ENCODE assay signal across 10 cellular contexts in the genomic region with DNA sequence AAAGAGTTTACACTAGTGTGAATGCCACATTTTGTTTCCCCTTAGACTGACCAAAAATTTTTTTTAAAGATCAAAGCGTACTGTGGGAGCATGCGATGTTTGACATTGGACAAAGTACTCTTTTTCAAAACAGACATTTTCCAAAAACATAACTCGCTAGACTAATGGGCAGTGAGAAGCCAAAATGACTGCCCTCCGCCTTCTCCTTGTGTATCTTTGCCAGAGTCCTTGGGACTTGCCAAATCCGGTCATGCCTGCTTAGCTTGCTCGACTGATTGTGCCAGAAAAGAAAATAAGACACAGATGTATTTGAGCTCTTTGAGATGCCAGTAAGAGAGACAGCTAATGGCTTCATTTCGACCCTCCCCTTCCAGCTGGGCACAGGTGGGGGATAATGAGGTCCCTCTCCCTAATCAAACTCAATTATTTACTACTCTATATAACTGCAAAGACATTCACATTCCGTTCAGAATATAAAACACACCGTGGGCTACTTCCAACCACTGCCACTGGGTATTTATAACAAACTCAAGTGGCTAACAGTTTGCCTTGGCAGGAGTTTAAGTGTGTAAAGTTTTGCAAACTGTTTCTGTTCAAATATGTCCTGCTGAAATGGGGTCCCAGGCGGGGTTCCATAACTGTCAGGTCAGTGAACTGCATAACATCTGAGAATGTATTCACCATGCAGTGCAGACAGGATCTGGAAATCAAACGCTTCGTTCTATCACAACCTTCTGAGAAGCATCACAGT.
DNase-seq lines count a peak whose midpoint lies in the region; ATAC-seq and TF ChIP-seq lines count a peak whose summit lies in the region.
"Had no signal": no experiment of that assay in that cellular context is flagged by ENCODE, and none has a peak within 500 bp of the region (broad histone marks: within the 10 kb centered on the region; RNA-seq: fewer than 3 reads in every experiment).

No MANE protein-coding gene starts in this region.

- intact Hi-C loops in heart left ventricle (cut with DNase I), result loop anchor here in 5 of 10 donors (5.0 to 10.0 kb wide), 5 partner anchors 77 to 675 kb away; partner anchors contain the start of gene PBX3 (in 1 of the 5)
- intact Hi-C loops in psoas muscle (cut with DNase I), result no loop called here
- intact Hi-C loops in CD4-positive, alpha-beta T cell (cut with DNase I, micrococcal nuclease), result no loop called here

- H3K27ac Mint-ChIP-seq in CD4-positive, alpha-beta T cell, result no peak overlapping the region

- no peaks in the 10 kb centered on the region for H3K27me3 Mint-ChIP-seq in CD4-positive, alpha-beta T cell
- H3K27me3 Mint-ChIP-seq: naive B cell had no signal

- POLR2A ChIA-PET in CD4-positive, alpha-beta T cell (lab: Charles Lee), result no interaction called here

- H3K36me3 ChIP-seq in heart left ventricle, result peaks cover 0 to 10% (median 0%) of the 10 kb centered on the region in 9 donors
- H3K36me3 ChIP-seq in psoas muscle (ENCODE audit: insufficient read depth in 1 of 2, low read depth in 1 of 2), result no peaks in the 10 kb centered on the region

- H3K27ac ChIP-seq in heart left ventricle (peak overlapping the region; percentile 32 to 93 (median 74)), psoas muscle (no peak overlapping the region)
- no peak overlapping the region for H3K27ac ChIP-seq in CD4-positive, alpha-beta T cell (ENCODE audit: low read depth, low read length)

- DNase-seq in DMS79 (lab: John Stamatoyannopoulos, UW) (peak; percentile 81), amniotic stem cell (lab: John Stamatoyannopoulos, UW) (peak; percentile 37), heart left ventricle (peak in 3 of 5 donors; percentile 32 to 66 (median 57)), psoas muscle (peak; percentile 35 to 60), NCI-H2171 (lab: John Stamatoyannopoulos, UW) (no peak)
- no peak for DNase-seq in stimulated activated CD4-positive, alpha-beta T cell treated with anti-CD3 and anti-CD28 coated beads, Interleukin-4, amount 100 ng/mL, for 24 hours
- DNase-seq in CD4-positive, alpha-beta T cell, result no peak
- DNase-seq: Caco-2, naive B cell had no signal

- no peak for TF ChIP-seq CTCF in heart left ventricle (IDR thresholded peaks at IDR 0.05)
- TF ChIP-seq CTCF in psoas muscle (IDR thresholded peaks at IDR 0.05), result no peak
- TF ChIP-seq CTCF in CD4-positive, alpha-beta T cell (IDR thresholded peaks at IDR 0.05), result no peak

- no peak for TF ChIP-seq POLR2A in heart left ventricle (IDR thresholded peaks at IDR 0.05)

- H3K4me3 ChIP-seq in heart left ventricle (peak overlapping the region in 5 of 12 donors; percentile 5 to 34 (median 19)), psoas muscle (no peak overlapping the region)

- H3K4me3 Mint-ChIP-seq in CD4-positive, alpha-beta T cell, result no peak overlapping the region
- H3K4me3 Mint-ChIP-seq: naive B cell had no signal

- H3K4me1 ChIP-seq in heart left ventricle, result peaks cover 0 to 61% (median 42%) of the 10 kb centered on the region in 12 donors
- H3K4me1 ChIP-seq in psoas muscle, result peaks cover 27% of the 10 kb centered on the region
- H3K4me1 ChIP-seq: Caco-2 had no signal

- WGBS in heart left ventricle, 4 donors, result 36 to 43% (median 42%) methylated on average over 12 of the region's 12 CpGs
- WGBS in psoas muscle, 3 donors, result 18 to 32% (median 24%) methylated on average over 12 of the region's 12 CpGs

- no peaks in the 10 kb centered on the region for H3K9me3 ChIP-seq in heart left ventricle
- H3K9me3 ChIP-seq in psoas muscle, result no peaks in the 10 kb centered on the region
- H3K9me3 ChIP-seq in CD4-positive, alpha-beta T cell (ENCODE audit: control insufficient read depth, low read length), result no peaks in the 10 kb centered on the region
- H3K9me3 ChIP-seq: Caco-2 had no signal

- H3K27me3 ChIP-seq in heart left ventricle (no peaks in the 10 kb centered on the region), psoas muscle (ENCODE audit: insufficient read depth in 3 of 3, low read length in 2 of 3) (no peaks in the 10 kb centered on the region)
- H3K27me3 ChIP-seq in CD4-positive, alpha-beta T cell (ENCODE audit: control insufficient read depth, insufficient read depth, low read length), result no peaks in the 10 kb centered on the region

- peaks cover 14% of the 10 kb centered on the region for H3K36me3 Mint-ChIP-seq in CD4-positive, alpha-beta T cell (ENCODE audit: low read depth)

- no peaks in the 10 kb centered on the region for H3K4me1 Mint-ChIP-seq in CD4-positive, alpha-beta T cell (ENCODE audit: low read depth)

- ATAC-seq in heart left ventricle (peak; percentile 49 to 76 (median 70)), psoas muscle (peak; percentile 58 to 92 (median 78)), GM18858 (IDR thresholded peaks at IDR 0.05; ENCODE audit: unreplicated experiment) (no peak)
- ATAC-seq in CD4-positive, alpha-beta T cell (ENCODE audit: poor library complexity), result no peak

- H3K9me3 Mint-ChIP-seq in CD4-positive, alpha-beta T cell, result no peaks in the 10 kb centered on the region
- H3K9me3 Mint-ChIP-seq: naive B cell had no signal

- CTCF ChIA-PET in CD4-positive, alpha-beta T cell (lab: Charles Lee), result no interaction called here

Comparison
In these comparisons a context has a peak if more than half of its experiments do, and no peak if none do; other contexts are left out.
1. DNase-seq: peak in DMS79 (single experiment), amniotic stem cell (single experiment), heart left ventricle (3 of 5) and psoas muscle (2 of 2); none in stimulated activated CD4-positive, alpha-beta T cell treated with anti-CD3 and anti-CD28 coated beads, Interleukin-4, amount 100 ng/mL, for 24 hours (single experiment), NCI-H2171 (single experiment) and CD4-positive, alpha-beta T cell (0 of 10).
2. ATAC-seq: peak in heart left ventricle (4 of 4) and psoas muscle (4 of 4); none in GM18858 (single experiment) and CD4-positive, alpha-beta T cell (single experiment).
3. H3K27ac ChIP-seq: peak in heart left ventricle (12 of 12); none in psoas muscle (single experiment) and CD4-positive, alpha-beta T cell (single experiment).